19 cellular contexts compared by ENCODE assay signal in genomic region chr1:22208973-22209378, GRCh38.
DNase-seq lines count a peak whose midpoint lies in the region; ATAC-seq and TF ChIP-seq lines count a peak whose summit lies in the region.
"Had no signal": no experiment of that assay in that cellular context is flagged by ENCODE, and none has a peak within 500 bp of the region (broad histone marks: within the 10 kb centered on the region; RNA-seq: fewer than 3 reads in every experiment).

No MANE protein-coding gene starts in this region.

- H3K27ac ChIP-seq in neural progenitor cell: no peak overlapping the region
- H3K27ac ChIP-seq: GM23248, PC-9, RWPE1 had no signal

- no peak overlapping the region for H2AFZ ChIP-seq in neural progenitor cell (replicated peaks)
- H2AFZ ChIP-seq: GM23248, PC-9 had no signal

- H3K4me1 Mint-ChIP-seq in chondrocyte (ENCODE audit: low read depth) (peaks cover 10% of the 10 kb centered on the region), neural progenitor cell (peaks cover 72% of the 10 kb centered on the region)
- H3K4me1 Mint-ChIP-seq: CD8-positive, alpha-beta memory T cell had no signal

- H3K9ac ChIP-seq in neural progenitor cell: no peak overlapping the region
- H3K9ac ChIP-seq: GM23248 had no signal

- no peak overlapping the region for H3K4me2 ChIP-seq in neural progenitor cell
- H3K4me2 ChIP-seq: PC-9 had no signal

- H3K9me3 Mint-ChIP-seq in chondrocyte (ENCODE audit: low read depth) (no peaks in the 10 kb centered on the region), neural progenitor cell (peaks cover 2% of the 10 kb centered on the region)
- H3K9me3 Mint-ChIP-seq: CD8-positive, alpha-beta memory T cell had no signal

- H3K36me3 Mint-ChIP-seq in chondrocyte (ENCODE audit: low read depth) (no peaks in the 10 kb centered on the region), neural progenitor cell (no peaks in the 10 kb centered on the region)
- H3K36me3 Mint-ChIP-seq: CD8-positive, alpha-beta memory T cell had no signal

- DNase-seq in chondrocyte (ENCODE audit: low spot score): peak; percentile 56
- DNase-seq in neural progenitor cell (ENCODE audit: low spot score): no peak
- DNase-seq in OCI-M1 (lab: John Stamatoyannopoulos, UW): no peak
- DNase-seq: ACHN; C1 segment of cervical spinal cord; CD8-positive, alpha-beta memory T cell; GM23248; KG1; NCI-H1694 treated with DMSO at 0.1 percent for 48 hours; NCI-H510A; NCI-H774; SIG-M5 had no signal

- peaks cover 99% of the 10 kb centered on the region for H3K27me3 ChIP-seq in neural progenitor cell

- ATAC-seq in GM21447 (IDR thresholded peaks at IDR 0.05; ENCODE audit: unreplicated experiment): no peak
- no peak for ATAC-seq in GM18870 (IDR thresholded peaks at IDR 0.05; ENCODE audit: unreplicated experiment)
- ATAC-seq in GM19023 (IDR thresholded peaks at IDR 0.05; ENCODE audit: unreplicated experiment): no peak
- ATAC-seq: SK-N-SH treated with all-trans-retinoic acid at 6 μM for 48 hours had no signal

- no peaks in the 10 kb centered on the region for H3K79me2 ChIP-seq in neural progenitor cell (ENCODE audit: low read depth)

- no peaks in the 10 kb centered on the region for H3K36me3 ChIP-seq in neural progenitor cell

- H3K4me3 Mint-ChIP-seq in chondrocyte (ENCODE audit: unreplicated experiment): no peak overlapping the region
- H3K4me3 Mint-ChIP-seq in neural progenitor cell: peak overlapping the region; percentile 45
- H3K4me3 Mint-ChIP-seq: CD8-positive, alpha-beta memory T cell had no signal

- peaks cover 28% of the 10 kb centered on the region for H3K4me1 ChIP-seq in neural progenitor cell

- H3K4me3 ChIP-seq in iPS-18c (ENCODE audit: insufficient read depth, low read depth, low read length): 0 out of 2 replicates have a peak overlapping the region, but pooled peaks have one; percentile 15
- H3K4me3 ChIP-seq in neural progenitor cell: no peak overlapping the region
- H3K4me3 ChIP-seq: GM23248, PC-9 had no signal

- H3K27me3 Mint-ChIP-seq in chondrocyte (ENCODE audit: low read depth) (peaks cover 78% of the 10 kb centered on the region), neural progenitor cell (ENCODE audit: insufficient read depth, low read depth) (peaks cover 33% of the 10 kb centered on the region)

- TF ChIP-seq CTCF in chondrocyte (IDR thresholded peaks at IDR 0.05): no peak
- no peak for TF ChIP-seq CTCF in neural progenitor cell (IDR thresholded peaks at IDR 0.05)

- H3K27ac Mint-ChIP-seq in chondrocyte (ENCODE audit: unreplicated experiment): no peak overlapping the region
- H3K27ac Mint-ChIP-seq in neural progenitor cell: peak overlapping the region; percentile 74

- H3K9me3 ChIP-seq in iPS-18c (ENCODE audit: control insufficient read depth, insufficient read depth, low read length): no peaks in the 10 kb centered on the region
- no peaks in the 10 kb centered on the region for H3K9me3 ChIP-seq in neural progenitor cell (ENCODE audit: low read depth)

- H3F3A ChIP-seq in neural progenitor cell (ENCODE audit: low read depth): peaks cover 25% of the 10 kb centered on the region

- peaks cover 95% of the 10 kb centered on the region for H4K20me1 ChIP-seq in neural progenitor cell (ENCODE audit: low read depth)
